Comparison of ENCODE assay signal across 35 cellular contexts in genomic region chr11:68667511-68668253, GRCh38. TPM values are rescaled to one million over a fixed set of nuclear protein-coding genes. Genes with fewer than 3 reads are reported as not detected.
"Had no signal": no experiment of that assay in that cellular context is flagged by ENCODE, and none has a peak within 500 bp of the region (broad histone marks: within the 10 kb centered on the region; RNA-seq: fewer than 3 reads in every experiment).

No MANE protein-coding gene starts in this region.

- H3K36me3 Mint-ChIP-seq: activated naive CD8-positive, alpha-beta T cell treated with anti-CD3 and anti-CD28 coated beads for 36 hours; immature natural killer cell; type B pancreatic cell had no signal

- DNase-seq: activated CD4-positive, alpha-beta T cell treated with anti-CD3 and anti-CD28 coated beads for 48 hours; activated CD4-positive, alpha-beta T cell treated with anti-CD3 and anti-CD28 coated beads, Interleukin-2, amount 50 U/mL, for 48 hours; activated CD8-positive, alpha-beta memory T cell treated with anti-CD3 and anti-CD28 coated beads for 24 hours; activated effector memory CD4-positive, alpha-beta T cell treated with Interleukin-2 at 50 U/mL for 16 hours; activated naive CD4-positive, alpha-beta T cell treated with anti-CD3 and anti-CD28 coated beads for 36 hours; activated naive CD8-positive, alpha-beta T cell treated with anti-CD3 and anti-CD28 coated beads for 36 hours; body of pancreas; cerebellar nuclear complex; cortex of kidney; hypothalamus; immature natural killer cell; kidney glomerular epithelial cell; mesendoderm; retina; stimulated activated CD4-positive, alpha-beta T cell treated with anti-CD3 and anti-CD28 coated beads, Interleukin-2, amount 100 ng/mL, for 48 hours; T-helper 9 cell; WERI-Rb-1 had no signal

- H3K27ac Mint-ChIP-seq: activated naive CD4-positive, alpha-beta T cell treated with anti-CD3 and anti-CD28 coated beads for 36 hours; activated naive CD8-positive, alpha-beta T cell treated with anti-CD3 and anti-CD28 coated beads for 36 hours; immature natural killer cell; stimulated activated naive CD8-positive, alpha-beta T cell treated with anti-CD3 and anti-CD28 coated beads, Interleukin-15, Interleukin-2, amounts not matched to agents 100 ng/mL and 50 ng/mL, for 24 hours; T-helper 1 cell treated with Interleukin-12 subunit alpha and Interleukin-12 subunit beta and Interleukin-4 antibody, amounts not matched to agents 30 μg/mL and 1 μg/mL, for 36 hours; type B pancreatic cell had no signal

- H3K36me3 ChIP-seq: adrenal gland, gastroesophageal sphincter, heart left ventricle, neutrophil, ovary, prostate gland, WERI-Rb-1 had no signal

- H3K4me3 ChIP-seq: adrenal gland, body of pancreas, gastroesophageal sphincter, heart left ventricle, lung, ovary, prostate gland had no signal

- H3K4me1 ChIP-seq: adrenal gland, body of pancreas, gastroesophageal sphincter, heart left ventricle, prostate gland had no signal

- H3K9me3 ChIP-seq: adrenal gland, body of pancreas, heart left ventricle, neutrophil, ovary, prostate gland had no signal

- FAIRE-seq: endothelial cell of umbilical vein, TTC549 had no signal

- H3K27ac ChIP-seq: adrenal gland, body of pancreas, gastroesophageal sphincter, heart left ventricle, neutrophil, ovary, prostate gland, WERI-Rb-1 had no signal

- H3K9me3 Mint-ChIP-seq: activated naive CD4-positive, alpha-beta T cell treated with anti-CD3 and anti-CD28 coated beads for 36 hours; activated naive CD8-positive, alpha-beta T cell treated with anti-CD3 and anti-CD28 coated beads for 36 hours; immature natural killer cell; nephron; stimulated activated naive CD8-positive, alpha-beta T cell treated with anti-CD3 and anti-CD28 coated beads, Interleukin-15, Interleukin-2, amounts not matched to agents 100 ng/mL and 50 ng/mL, for 24 hours; T-helper 1 cell treated with Interleukin-12 subunit alpha and Interleukin-12 subunit beta and Interleukin-4 antibody, amounts not matched to agents 30 μg/mL and 1 μg/mL, for 36 hours; type B pancreatic cell had no signal

- H3K4me3 Mint-ChIP-seq: activated naive CD4-positive, alpha-beta T cell treated with anti-CD3 and anti-CD28 coated beads for 36 hours; activated naive CD8-positive, alpha-beta T cell treated with anti-CD3 and anti-CD28 coated beads for 36 hours; immature natural killer cell; nephron; stimulated activated naive CD8-positive, alpha-beta T cell treated with anti-CD3 and anti-CD28 coated beads, Interleukin-15, Interleukin-2, amounts not matched to agents 100 ng/mL and 50 ng/mL, for 24 hours; T-helper 1 cell treated with Interleukin-12 subunit alpha and Interleukin-12 subunit beta and Interleukin-4 antibody, amounts not matched to agents 30 μg/mL and 1 μg/mL, for 36 hours; type B pancreatic cell had no signal

- ATAC-seq: activated CD4-positive, CD25-positive, alpha-beta regulatory T cell treated with anti-CD3 and anti-CD28 coated beads, Interleukin-2, amount 50 U/mL, for 24 hours; body of pancreas; heart left ventricle; left lobe of liver had no signal

- H3K4me1 Mint-ChIP-seq: activated naive CD8-positive, alpha-beta T cell treated with anti-CD3 and anti-CD28 coated beads for 36 hours; immature natural killer cell had no signal

RNA-seq across cellular contexts. Expression of gene GAL, which starts 16.7 kb away (rescaled TPM):
- total RNA-seq: aorta, fibroblast of villous mesenchyme, mucosa of gallbladder had no signal
- polyA plus RNA-seq: immature natural killer cell had no signal
